In genomic region chr2:233080836-233081229, GRCh38 we compare ENCODE assay signal across 14 cellular contexts. TPM values are rescaled to one million over a fixed set of nuclear protein-coding genes. Genes with fewer than 3 reads are reported as not detected.
A peak's percentile ranks its signal among the peaks of the same experiment; 100 is the strongest.
DNase-seq lines count a peak whose midpoint lies in the region; ATAC-seq, FAIRE-seq and TF ChIP-seq lines count a peak whose summit lies in the region.
"Had no signal": no experiment of that assay in that cellular context is flagged by ENCODE, and none has a peak within 500 bp of the region (broad histone marks: within the 10 kb centered on the region; RNA-seq: fewer than 3 reads in every experiment).

No MANE protein-coding gene starts in this region.

- SMC1A ChIA-PET in GM12878 (lab: Charles Lee; ENCODE audit: uncharacterized antibody, unreplicated experiment) = interaction anchor here (2.5 to 17.9 kb wide), 5 partner anchors 11 to 62 kb away, joined by 6 to 351 read pairs (median 24); partner anchors contain the start of gene INPP5D

- TF ChIP-seq CTCF in DND-41 (IDR thresholded peaks at IDR 0.05; ENCODE audit: borderline replicate concordance, extremely low read depth, low read length, poor library complexity, severe bottlenecking) (no peak), GM12878 (IDR thresholded peaks at IDR 0.05 in 2 of 3, conservative IDR thresholded peaks at IDR 0.05 in 1 of 3; ENCODE audit: control insufficient read depth in 2 of 3, extremely low read depth in 1 of 3, insufficient read depth in 1 of 3, low read depth in 3 of 3, low read length in 3 of 3) (no peak), left lung (IDR thresholded peaks at IDR 0.05) (no peak)

- no peak overlapping the region for H3K9ac ChIP-seq in DND-41 (ENCODE audit: low read depth, low read length)
- peak overlapping the region; percentile 71 for H3K9ac ChIP-seq in Karpas-422 (ENCODE audit: low read length)
- peak overlapping the region; percentile 90 for H3K9ac ChIP-seq in GM12878 (ENCODE audit: control insufficient read depth, insufficient read depth, low read length)

- H3K36me3 ChIP-seq in DND-41 (ENCODE audit: insufficient read depth, low read length) = peaks cover 39% of the 10 kb centered on the region
- H3K36me3 ChIP-seq in Karpas-422 (ENCODE audit: insufficient read depth, low read length) = peaks cover 20% of the 10 kb centered on the region
- peaks cover 15 to 27% of the 10 kb centered on the region in 2 experiments for H3K36me3 ChIP-seq in GM12878 (ENCODE audit: control insufficient read depth in 2 of 2, insufficient read depth in 2 of 2, low read length in 1 of 2)
- peaks cover 0 to 6% of the 10 kb centered on the region in 2 donors for H3K36me3 ChIP-seq in left lung

- H3K27me3 ChIP-seq in DND-41 (ENCODE audit: insufficient read depth, low read length, poor library complexity) = no peaks in the 10 kb centered on the region
- no peaks in the 10 kb centered on the region for H3K27me3 ChIP-seq in Karpas-422 (ENCODE audit: low read length)
- no peaks in the 10 kb centered on the region for H3K27me3 ChIP-seq in GM12878 (replicated peaks in 1 of 2; ENCODE audit: control insufficient read depth in 2 of 2, insufficient read depth in 2 of 2, low read length in 1 of 2)
- no peaks in the 10 kb centered on the region for H3K27me3 ChIP-seq in left lung

- peaks cover 56% of the 10 kb centered on the region for H4K20me1 ChIP-seq in DND-41 (ENCODE audit: insufficient read depth, low read length)
- no peaks in the 10 kb centered on the region for H4K20me1 ChIP-seq in Karpas-422 (ENCODE audit: insufficient read depth, low read depth, low read length)
- no peaks in the 10 kb centered on the region for H4K20me1 ChIP-seq in GM12878 (ENCODE audit: control insufficient read depth, insufficient read depth)

- H3K27ac ChIP-seq in DND-41 (ENCODE audit: low read length) (peak overlapping the region; percentile 35; the same call in 1 of the 2 replicates), Karpas-422 (ENCODE audit: low read length) (peak overlapping the region; percentile 100), GM12878 (ENCODE audit: control insufficient read depth, insufficient read depth) (peak overlapping the region; percentile 100), skin epidermis (peak overlapping the region in 12 of 21 experiments; percentile 15 to 95 (median 76)), left lung (peak overlapping the region in 1 of 2 donors; percentile 96)
- H3K27ac ChIP-seq: psoas muscle had no signal

- H3K9me3 ChIP-seq in DND-41 (ENCODE audit: insufficient read depth, low read length, severe bottlenecking) (no peaks in the 10 kb centered on the region), Karpas-422 (ENCODE audit: low read length) (no peaks in the 10 kb centered on the region), GM12878 (replicated peaks; ENCODE audit: control insufficient read depth, insufficient read depth, low read length) (no peaks in the 10 kb centered on the region), left lung (no peaks in the 10 kb centered on the region)
- H3K9me3 ChIP-seq: psoas muscle had no signal

- RAD21 ChIA-PET in GM12878 (lab: Charles Lee; ENCODE audit: unreplicated experiment) = interaction anchor here (0.9 to 15.1 kb wide), 7 partner anchors 16 to 160 kb away, joined by 3 to 361 read pairs (median 4); partner anchors contain the start of gene INPP5D

- TF ChIP-seq RAD21 in GM12878 (IDR thresholded peaks at IDR 0.05; ENCODE audit: insufficient read depth, low read depth, low read length) = no peak

- POLR2A ChIA-PET in GM12878 (lab: Charles Lee) = interaction anchor here (1.0 to 11.9 kb wide), 5 partner anchors 10 to 43 kb away, joined by 3 to 271 read pairs (median 27); partner anchors contain the start of gene INPP5D

- TF ChIP-seq EP300 in GM12878 (IDR thresholded peaks at IDR 0.05; ENCODE audit: borderline replicate concordance in 1 of 2, control insufficient read depth in 1 of 2, low read depth in 2 of 2, low read length in 2 of 2) = no peak

- H3K4me2 ChIP-seq in DND-41 (ENCODE audit: insufficient read depth, low read length) = no peak overlapping the region
- H3K4me2 ChIP-seq in Karpas-422 (ENCODE audit: low read depth, low read length, poor library complexity, severe bottlenecking) = peak overlapping the region; percentile 97
- peak overlapping the region; percentile 95 for H3K4me2 ChIP-seq in GM12878 (ENCODE audit: control insufficient read depth, insufficient read depth)

- in situ Hi-C loops in GM12878 (cut with MboI) = no loop called here

- H3K9me2 ChIP-seq in Karpas-422 (replicated peaks; ENCODE audit: insufficient read depth, low read length) = no peaks in the 10 kb centered on the region

- DNase-seq in DND-41 (no peak), Karpas-422 (no peak), GM12878 (ENCODE audit: low read depth, low spot score) (no peak), left lung (no peak), GOT3 (lab: John Stamatoyannopoulos, UW) (no peak), retina (no peak)
- DNase-seq: cortex of kidney, NCI-H1092, NCI-H510A had no signal

- H3K4me1 ChIP-seq in DND-41 (ENCODE audit: insufficient read depth, low read length) (peaks cover 43% of the 10 kb centered on the region), Karpas-422 (ENCODE audit: low read length) (peaks cover 97% of the 10 kb centered on the region), GM12878 (ENCODE audit: control insufficient read depth, insufficient read depth, low read length) (peaks cover 90% of the 10 kb centered on the region), left lung (peaks cover 11 to 95% of the 10 kb centered on the region in 2 donors)

- intact Hi-C loops in GM12878 (cut with micrococcal nuclease; ENCODE audit: unreplicated experiment) = loop anchor here (5.0 kb wide), 2 partner anchors 121 to 171 kb away; partner anchors contain the start of gene ATG16L1
- intact Hi-C loops in left lung (cut with DNase I) = no loop called here

- no peak for FAIRE-seq in GM12878 (lab: Jason Lieb, UNC)
- FAIRE-seq: H1 had no signal

- 44% methylated on average over 11 of the region's 11 CpGs for WGBS in GM12878 (ENCODE audit: insufficient coverage, insufficient replicate concordance, low lambda C conversion rate, missing lambda C conversion rate)

- no peak for ATAC-seq in DND-41 (ENCODE audit: insufficient read depth, low read depth)
- no peak for ATAC-seq in GM12878
- ATAC-seq in left lung = no peak
- ATAC-seq: psoas muscle had no signal

- H2AFZ ChIP-seq in DND-41 (ENCODE audit: low read depth, low read length) (no peak overlapping the region), Karpas-422 (ENCODE audit: low read length) (no peak overlapping the region), GM12878 (ENCODE audit: control insufficient read depth, low read depth, low read length) (no peak overlapping the region)

- no TSS peak for BruUV-seq in GM12878 (replicated peaks; lab: Mats Ljungman, UMichigan)

- H3K4me3 ChIP-seq in DND-41 (ENCODE audit: low read depth in 1 of 2, low read length in 2 of 2) (no peak overlapping the region), Karpas-422 (ENCODE audit: low read length) (no peak overlapping the region), GM12878 (peak overlapping the region; percentile 50; the same call in 1 of the 2 replicates), skin epidermis (no peak overlapping the region), left lung (no peak overlapping the region)
- H3K4me3 ChIP-seq: psoas muscle had no signal

- no peak for TF ChIP-seq POLR2A in GM12878 (IDR thresholded peaks at IDR 0.05; ENCODE audit: low read depth, low read length)

- H3K79me2 ChIP-seq in DND-41 (ENCODE audit: insufficient read depth, low read length) (peaks cover 9% of the 10 kb centered on the region), Karpas-422 (ENCODE audit: low read length) (peaks cover 57% of the 10 kb centered on the region), GM12878 (ENCODE audit: control insufficient read depth, insufficient read depth, low read length) (peaks cover 79% of the 10 kb centered on the region)

- CTCF ChIA-PET in GM12878 (lab: Yijun Ruan, JAX) = interaction anchor here (0.6 to 5.8 kb wide), 6 partner anchors 9 to 138 kb away, joined by 3 to 68 read pairs (median 4); partner anchors contain the start of gene INPP5D

RNA-seq across cellular contexts. Expression of gene INPP5D, which starts 20.7 kb away (rescaled TPM):
- 145 and 155 TPM in 2 replicates for total RNA-seq in Karpas-422 (2014; rRNA removed; shearing (Covaris generic); ENCODE audit: low replicate concordance)
- 345 and 366 TPM in 2 replicates for total RNA-seq in GM12878 (2013; cell fraction: nucleolus; rRNA removed)
- 66.2 and 89.5 TPM in 2 replicates for total RNA-seq in GM12878 (2014; rRNA removed)
- total RNA-seq in GM12878 (2014; rRNA removed; fragmentation: Illumina TruSeq; extraction: Trizol) = 64.9 and 74.6 TPM in 2 replicates
- 126 and 139 TPM in 2 replicates for total RNA-seq in GM12878 (2021)
- 51.0 TPM for polyA plus RNA-seq in GM12878 (2011; ENCODE audit: low read depth)
- 24.3 and 43.0 TPM in 2 replicates for polyA plus RNA-seq in GM12878 (2011; rRNA removed)
- polyA plus RNA-seq in GM12878 (2011; cell fraction: cytosol; rRNA removed) = 39.4 and 45.6 TPM in 2 replicates
- 143 and 184 TPM in 2 replicates for polyA plus RNA-seq in GM12878 (2011; cell fraction: nucleus; rRNA removed)
- polyA plus RNA-seq in GM12878 (2012) = 79.5 and 83.6 TPM in 2 replicates
- polyA plus RNA-seq in GM12878 (2014; fragmentation: Illumina TruSeq; extraction: Trizol) = 78.1 and 101 TPM in 2 replicates
- polyA plus RNA-seq in GM12878 (2014; fragmentation: Nextera tagmentation; extraction: Ambion mirVana) = 10 to 100 TPM; 11.8 to 19.4 TPM
- 88.1 and 102 TPM in 2 replicates for polyA plus RNA-seq in GM12878 (2014; rRNA removed)
- polyA plus RNA-seq in GM12878 (2016; fragmentation: Nextera tagmentation; extraction: Ambion mirVana) = 100 to 1,000 TPM; 101 to 104 TPM
- polyA minus RNA-seq in GM12878 (2011; rRNA and poly(A)+ RNA removed) = 142 and 157 TPM in 2 replicates
- 40.2 and 55.8 TPM in 2 replicates for polyA minus RNA-seq in GM12878 (2011; cell fraction: cytosol; rRNA and poly(A)+ RNA removed)
- polyA minus RNA-seq in GM12878 (2011; cell fraction: nucleus; rRNA and poly(A)+ RNA removed) = 114 and 175 TPM in 2 replicates
- total RNA-seq in left lung = 10 to 100 TPM; 15.3 to 40.5 TPM

RNA-seq across cellular contexts. Expression of gene NEU2, which starts 48.4 kb away (rescaled TPM):
- total RNA-seq in Karpas-422 (2014; rRNA removed; shearing (Covaris generic); ENCODE audit: low replicate concordance) = not detected in 2 replicates
- not detected in 2 replicates for total RNA-seq in GM12878 (2013; cell fraction: nucleolus; rRNA removed)
- total RNA-seq in GM12878 (2014; rRNA removed) = not detected in 2 replicates
- total RNA-seq in GM12878 (2014; rRNA removed; fragmentation: Illumina TruSeq; extraction: Trizol) = not detected in 2 replicates
- total RNA-seq in GM12878 (2021) = not detected in 2 replicates
- polyA plus RNA-seq in GM12878 (2011; ENCODE audit: low read depth) = not detected
- not detected in 2 replicates for polyA plus RNA-seq in GM12878 (2011; rRNA removed)
- polyA plus RNA-seq in GM12878 (2011; cell fraction: cytosol; rRNA removed) = not detected in 2 replicates
- not detected in 2 replicates for polyA plus RNA-seq in GM12878 (2011; cell fraction: nucleus; rRNA removed)
- polyA plus RNA-seq in GM12878 (2012) = not detected in 2 replicates
- not detected in 2 replicates for polyA plus RNA-seq in GM12878 (2014; fragmentation: Illumina TruSeq; extraction: Trizol)
- polyA plus RNA-seq in GM12878 (2014; fragmentation: Nextera tagmentation; extraction: Ambion mirVana) = not detected
- polyA plus RNA-seq in GM12878 (2014; rRNA removed) = not detected in 2 replicates
- polyA plus RNA-seq in GM12878 (2016; fragmentation: Nextera tagmentation; extraction: Ambion mirVana) = not detected
- polyA minus RNA-seq in GM12878 (2011; rRNA and poly(A)+ RNA removed) = not detected in 2 replicates
- not detected in 2 replicates for polyA minus RNA-seq in GM12878 (2011; cell fraction: cytosol; rRNA and poly(A)+ RNA removed)
- not detected in 2 replicates for polyA minus RNA-seq in GM12878 (2011; cell fraction: nucleus; rRNA and poly(A)+ RNA removed)
- total RNA-seq in left lung = not detected
- total RNA-seq: H1, HT-29, psoas muscle had no signal
- polyA plus RNA-seq: adipose tissue, psoas muscle had no signal
